9 cellular contexts compared by ENCODE assay signal in genomic region chr14:99389171-99389826, GRCh38.
A peak's percentile ranks its signal among the peaks of the same experiment; 100 is the strongest.
DNase-seq lines count a peak whose midpoint lies in the region; ATAC-seq and TF ChIP-seq lines count a peak whose summit lies in the region.
"Had no signal": no experiment of that assay in that cellular context is flagged by ENCODE, and none has a peak within 500 bp of the region (broad histone marks: within the 10 kb centered on the region; RNA-seq: fewer than 3 reads in every experiment).

No MANE protein-coding gene starts in this region.

- peak overlapping the region; percentile 68 for H3K4me2 ChIP-seq in osteoblast (ENCODE audit: insufficient read depth, low read length)

- TF ChIP-seq CTCF in esophagus squamous epithelium (IDR thresholded peaks at IDR 0.05) (peak; percentile 29 to 66 (median 57)), osteoblast (IDR thresholded peaks at IDR 0.05; ENCODE audit: extremely low read depth, low read depth, low read length) (peak; percentile 72)

- H2AFZ ChIP-seq in osteoblast (ENCODE audit: low read length): peak overlapping the region; percentile 51

- H3K9me3 ChIP-seq in esophagus squamous epithelium: no peaks in the 10 kb centered on the region
- peaks cover 2% of the 10 kb centered on the region for H3K9me3 ChIP-seq in osteoblast (ENCODE audit: low read depth, low read length)

- intact Hi-C loops in esophagus squamous epithelium (cut with DNase I): no loop called here
- intact Hi-C loops in activated T-helper 1 cell treated with anti-CD3 and anti-CD28 coated beads, Interleukin-12 subunit alpha, Interleukin-12 subunit beta, Interleukin-2, Interleukin-4 antibody, amounts not matched to agents 30 ng/mL and 10 ng/mL and 1 ng/mL, durations not matched to agents 14 hours and 24 hours and 36 hours (cut with micrococcal nuclease): loop anchor here (1.0 kb wide), 1 partner anchor 26 kb away; no protein-coding TSS in a partner anchor

- peaks cover 8% of the 10 kb centered on the region for H4K20me1 ChIP-seq in osteoblast (ENCODE audit: insufficient read depth, low read length)

- no peak overlapping the region for H3K4me3 Mint-ChIP-seq in activated T-helper 1 cell treated with anti-CD3 and anti-CD28 coated beads, Interleukin-12 subunit alpha, Interleukin-12 subunit beta, Interleukin-2, Interleukin-4 antibody, amounts not matched to agents 30 ng/mL and 10 ng/mL and 1 ng/mL, durations not matched to agents 14 hours and 24 hours and 36 hours

- H3K36me3 Mint-ChIP-seq in activated T-helper 1 cell treated with anti-CD3 and anti-CD28 coated beads, Interleukin-12 subunit alpha, Interleukin-12 subunit beta, Interleukin-2, Interleukin-4 antibody, amounts not matched to agents 30 ng/mL and 10 ng/mL and 1 ng/mL, durations not matched to agents 14 hours and 24 hours and 36 hours (ENCODE audit: low read depth): peaks cover 3% of the 10 kb centered on the region

- H3K36me3 ChIP-seq in esophagus squamous epithelium: peaks cover 0 to 6% (median 0%) of the 10 kb centered on the region in 3 donors
- H3K36me3 ChIP-seq in osteoblast (ENCODE audit: insufficient read depth, low read length): peaks cover 4% of the 10 kb centered on the region

- H3K27ac Mint-ChIP-seq in activated T-helper 1 cell treated with anti-CD3 and anti-CD28 coated beads, Interleukin-12 subunit alpha, Interleukin-12 subunit beta, Interleukin-2, Interleukin-4 antibody, amounts not matched to agents 30 ng/mL and 10 ng/mL and 1 ng/mL, durations not matched to agents 14 hours and 24 hours and 36 hours: no peak overlapping the region
- H3K27ac Mint-ChIP-seq: CD4-positive, alpha-beta memory T cell had no signal

- H3K4me3 ChIP-seq in esophagus squamous epithelium: no peak overlapping the region
- H3K4me3 ChIP-seq in osteoblast (ENCODE audit: insufficient read depth, low read length): peak overlapping the region; percentile 50

- no peaks in the 10 kb centered on the region for H3K9me3 Mint-ChIP-seq in activated T-helper 1 cell treated with anti-CD3 and anti-CD28 coated beads, Interleukin-12 subunit alpha, Interleukin-12 subunit beta, Interleukin-2, Interleukin-4 antibody, amounts not matched to agents 30 ng/mL and 10 ng/mL and 1 ng/mL, durations not matched to agents 14 hours and 24 hours and 36 hours
- H3K9me3 Mint-ChIP-seq: CD4-positive, alpha-beta memory T cell had no signal

- H3K79me2 ChIP-seq in osteoblast (ENCODE audit: insufficient read depth, low read length): no peaks in the 10 kb centered on the region

- H3K27me3 ChIP-seq in esophagus squamous epithelium: peaks cover 0 to 32% (median 0%) of the 10 kb centered on the region in 4 donors
- peaks cover 20% of the 10 kb centered on the region for H3K27me3 ChIP-seq in osteoblast (ENCODE audit: insufficient read depth, low read length)

- 24 to 42% methylated on average over 7 to 16 of the region's 24 CpGs for WGBS in esophagus squamous epithelium, 2 donors

- peaks cover 0 to 10% (median 3%) of the 10 kb centered on the region in 3 donors for H3K4me1 ChIP-seq in esophagus squamous epithelium
- no peaks in the 10 kb centered on the region for H3K4me1 ChIP-seq in osteoblast (ENCODE audit: insufficient read depth, low read length)

- H3K27me3 Mint-ChIP-seq in activated T-helper 1 cell treated with anti-CD3 and anti-CD28 coated beads, Interleukin-12 subunit alpha, Interleukin-12 subunit beta, Interleukin-2, Interleukin-4 antibody, amounts not matched to agents 30 ng/mL and 10 ng/mL and 1 ng/mL, durations not matched to agents 14 hours and 24 hours and 36 hours (ENCODE audit: insufficient read depth): no peaks in the 10 kb centered on the region

- no peak overlapping the region for H3K27ac ChIP-seq in esophagus squamous epithelium
- H3K27ac ChIP-seq in osteoblast (ENCODE audit: low read depth, low read length): no peak overlapping the region

- peak; percentile 67 for ATAC-seq in HG03432 (IDR thresholded peaks at IDR 0.05; ENCODE audit: unreplicated experiment)
- no peak for ATAC-seq in HG02571 (IDR thresholded peaks at IDR 0.05; ENCODE audit: unreplicated experiment)

- DNase-seq in NCI-H2227 (lab: John Stamatoyannopoulos, UW; ENCODE audit: unreplicated experiment) (peak; percentile 34), NCI-H2227 treated with DMSO at 0.1 percent for 48 hours (lab: John Stamatoyannopoulos, UW) (no peak), esophagus squamous epithelium (lab: John Stamatoyannopoulos, UW) (no peak), osteoblast (ENCODE audit: insufficient read length, low spot score, missing footprints) (peak; percentile 94)
- peak; percentile 29 for DNase-seq in activated CD4-positive, alpha-beta T cell treated with anti-CD3 and anti-CD28 coated beads, Interleukin-2, amount 50 U/mL, for 1 hour
- DNase-seq in activated T-helper 1 cell treated with anti-CD3 and anti-CD28 coated beads, Interleukin-12 subunit alpha, Interleukin-12 subunit beta, Interleukin-2, Interleukin-4 antibody, amounts not matched to agents 30 ng/mL and 10 ng/mL and 1 ng/mL, durations not matched to agents 14 hours and 24 hours and 36 hours (ENCODE audit: low spot score): no peak

- no peak for TF ChIP-seq POLR2A in esophagus squamous epithelium (IDR thresholded peaks at IDR 0.05)

- H3K4me1 Mint-ChIP-seq in activated T-helper 1 cell treated with anti-CD3 and anti-CD28 coated beads, Interleukin-12 subunit alpha, Interleukin-12 subunit beta, Interleukin-2, Interleukin-4 antibody, amounts not matched to agents 30 ng/mL and 10 ng/mL and 1 ng/mL, durations not matched to agents 14 hours and 24 hours and 36 hours (ENCODE audit: low read depth): peaks cover 6% of the 10 kb centered on the region

Comparison
In these comparisons a context has a peak if more than half of its experiments do, and no peak if none do; other contexts are left out.
1. DNase-seq: peak in NCI-H2227 (single experiment), activated CD4-positive, alpha-beta T cell treated with anti-CD3 and anti-CD28 coated beads, Interleukin-2, amount 50 U/mL, for 1 hour (single experiment) and osteoblast (single experiment); none in NCI-H2227 treated with DMSO at 0.1 percent for 48 hours (single experiment), esophagus squamous epithelium (single experiment) and activated T-helper 1 cell treated with anti-CD3 and anti-CD28 coated beads, Interleukin-12 subunit alpha, Interleukin-12 subunit beta, Interleukin-2, Interleukin-4 antibody, amounts not matched to agents 30 ng/mL and 10 ng/mL and 1 ng/mL, durations not matched to agents 14 hours and 24 hours and 36 hours (single experiment).